30 cellular contexts compared by ENCODE assay signal in the genomic region with DNA sequence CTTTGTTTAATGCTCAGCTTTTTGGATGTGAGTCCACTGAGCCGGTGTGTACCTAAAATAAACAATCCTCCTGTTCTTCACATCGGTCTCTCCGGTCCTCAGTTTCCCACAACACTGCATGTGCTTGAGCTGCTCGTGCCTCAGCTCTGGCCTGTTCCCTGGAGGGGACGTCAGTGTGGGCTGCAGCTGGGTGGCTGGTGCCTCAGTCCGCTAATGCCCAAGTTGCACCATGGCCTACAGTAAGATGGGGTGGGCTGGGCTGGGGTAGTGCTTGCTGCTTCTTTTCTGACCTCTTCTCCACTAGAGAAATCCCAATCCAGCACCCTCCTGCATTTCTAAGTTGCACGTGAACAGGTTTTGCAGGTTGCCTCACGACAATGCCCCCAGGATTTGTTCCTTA. TPM values are rescaled to one million over a fixed set of nuclear protein-coding genes. Genes with fewer than 3 reads are reported as not detected.
"Had no signal": no experiment of that assay in that cellular context is flagged by ENCODE, and none has a peak within 500 bp of the region (broad histone marks: within the 10 kb centered on the region; RNA-seq: fewer than 3 reads in every experiment).

No MANE protein-coding gene starts in this region.

- H3K4me3 ChIP-seq: dorsolateral prefrontal cortex, mucosa of descending colon, sigmoid colon, thoracic aorta, vagina had no signal

- DNase-seq: activated CD4-positive, alpha-beta T cell treated with anti-CD3 and anti-CD28 coated beads for 36 hours; activated CD4-positive, CD25-positive, alpha-beta regulatory T cell; activated CD8-positive, alpha-beta memory T cell treated with anti-CD3 and anti-CD28 coated beads, Interleukin-2, amount 10 ng/mL, durations not matched to agents 7 days and 5 days; activated CD8-positive, alpha-beta T cell treated with anti-CD3 and anti-CD28 coated beads, Interleukin-2, amount 10 ng/mL, durations not matched to agents 7 days and 5 days; activated T-cell treated with anti-CD3 and anti-CD28 coated beads, Interleukin-2, amount 50 U/mL, for 48 hours; anterior cingulate cortex; cerebellar nuclear complex; dorsolateral prefrontal cortex; effector memory CD4-positive, alpha-beta T cell; foreskin keratinocyte; left colon; mesendoderm; mucosa of descending colon; sigmoid colon; small intestine; stimulated activated naive CD8-positive, alpha-beta T cell treated with anti-CD3 and anti-CD28 coated beads, Interleukin-15, Interleukin-2, amounts not matched to agents 100 U/mL and 50 U/mL, for 24 hours; trophoblast cell had no signal

- H3K36me3 Mint-ChIP-seq: activated CD8-positive, alpha-beta memory T cell treated with anti-CD3 and anti-CD28 coated beads, Interleukin-2, amount 10 ng/mL, durations not matched to agents 7 days and 5 days; activated naive CD4-positive, alpha-beta T cell treated with anti-CD3 and anti-CD28 coated beads, Interleukin-2, amount 50 U/mL, for 72 hours; natural killer cell treated with Interleukin-12 subunit alpha and Interleukin-12 subunit beta and Interleukin-15 and Interleukin-18, amount 100 ng/mL, for 72 hours had no signal

- H3K4me3 Mint-ChIP-seq: activated CD4-positive, alpha-beta T cell treated with anti-CD3 and anti-CD28 coated beads for 36 hours; activated CD8-positive, alpha-beta memory T cell treated with anti-CD3 and anti-CD28 coated beads, Interleukin-2, amount 10 ng/mL, durations not matched to agents 7 days and 5 days; activated CD8-positive, alpha-beta T cell treated with anti-CD3 and anti-CD28 coated beads, Interleukin-2, amount 10 ng/mL, durations not matched to agents 7 days and 5 days; natural killer cell treated with Interleukin-12 subunit alpha and Interleukin-12 subunit beta and Interleukin-15 and Interleukin-18, amount 100 ng/mL, for 72 hours had no signal

- H3K27ac ChIP-seq: dorsolateral prefrontal cortex, foreskin keratinocyte, sigmoid colon, thoracic aorta, vagina had no signal

- H3K9me3 ChIP-seq: mucosa of descending colon, sigmoid colon, thoracic aorta, vagina had no signal

- H3K27me3 ChIP-seq: vagina had no signal

- H3K27ac Mint-ChIP-seq: activated CD4-positive, alpha-beta T cell treated with anti-CD3 and anti-CD28 coated beads for 36 hours; activated CD8-positive, alpha-beta memory T cell treated with anti-CD3 and anti-CD28 coated beads, Interleukin-2, amount 10 ng/mL, durations not matched to agents 7 days and 5 days; activated CD8-positive, alpha-beta T cell treated with anti-CD3 and anti-CD28 coated beads, Interleukin-2, amount 10 ng/mL, durations not matched to agents 7 days and 5 days; activated naive CD4-positive, alpha-beta T cell treated with anti-CD3 and anti-CD28 coated beads, Interleukin-2, amount 50 U/mL, for 72 hours; activated T-helper 2 cell treated with anti-CD3 and anti-CD28 coated beads, Interferon-gamma antibody, Interleukin-2, Interleukin-4, amounts not matched to agents 10 μg/mL and 5 μg/mL and 100 μg/mL, durations not matched to agents 14 hours and 24 hours and 36 hours; natural killer cell treated with Interleukin-12 subunit alpha and Interleukin-12 subunit beta and Interleukin-15 and Interleukin-18, amount 100 ng/mL, for 72 hours had no signal

- H3K4me1 Mint-ChIP-seq: activated CD4-positive, alpha-beta T cell treated with anti-CD3 and anti-CD28 coated beads for 36 hours; activated CD8-positive, alpha-beta memory T cell treated with anti-CD3 and anti-CD28 coated beads, Interleukin-2, amount 10 ng/mL, durations not matched to agents 7 days and 5 days had no signal

- H3K4me1 ChIP-seq: foreskin keratinocyte, sigmoid colon, vagina had no signal

- ATAC-seq: activated CD4-positive, alpha-beta T cell treated with anti-CD3 and anti-CD28 coated beads for 36 hours; activated CD8-positive, alpha-beta memory T cell treated with anti-CD3 and anti-CD28 coated beads, Interleukin-2, amount 10 ng/mL, durations not matched to agents 7 days and 5 days; activated CD8-positive, alpha-beta T cell treated with anti-CD3 and anti-CD28 coated beads, Interleukin-2, amount 10 ng/mL, durations not matched to agents 7 days and 5 days; activated naive CD4-positive, alpha-beta T cell treated with anti-CD3 and anti-CD28 coated beads, Interleukin-2, amount 50 U/mL, for 72 hours; esophagus mucosa; foreskin keratinocyte; left colon; mucosa of descending colon; natural killer cell treated with Interleukin-12 subunit alpha and Interleukin-12 subunit beta and Interleukin-15 and Interleukin-18, amount 100 ng/mL, for 72 hours; stimulated activated naive CD8-positive, alpha-beta T cell treated with anti-CD3 and anti-CD28 coated beads, Interleukin-15, Interleukin-2, amounts not matched to agents 100 U/mL and 50 U/mL, for 24 hours had no signal

- H3K36me3 ChIP-seq: sigmoid colon, thoracic aorta, vagina had no signal

- H3K9me3 Mint-ChIP-seq: activated naive CD4-positive, alpha-beta T cell treated with anti-CD3 and anti-CD28 coated beads, Interleukin-2, amount 50 U/mL, for 72 hours; activated T-helper 2 cell treated with anti-CD3 and anti-CD28 coated beads, Interferon-gamma antibody, Interleukin-2, Interleukin-4, amounts not matched to agents 10 μg/mL and 5 μg/mL and 100 μg/mL, durations not matched to agents 14 hours and 24 hours and 36 hours; natural killer cell treated with Interleukin-12 subunit alpha and Interleukin-12 subunit beta and Interleukin-15 and Interleukin-18, amount 100 ng/mL, for 72 hours had no signal

RNA-seq across cellular contexts. Expression of gene BTNL9, which starts 0.6 kb away (rescaled TPM):
- total RNA-seq: activated CD8-positive, alpha-beta memory T cell treated with anti-CD3 and anti-CD28 coated beads, Interleukin-2, amount 10 ng/mL, durations not matched to agents 7 days and 5 days; activated CD8-positive, alpha-beta T cell treated with anti-CD3 and anti-CD28 coated beads, Interleukin-2, amount 10 ng/mL, durations not matched to agents 7 days and 5 days; activated T-helper 2 cell treated with anti-CD3 and anti-CD28 coated beads, Interferon-gamma antibody, Interleukin-2, Interleukin-4, amounts not matched to agents 10 μg/mL and 5 μg/mL and 100 μg/mL, durations not matched to agents 14 hours and 24 hours and 36 hours; myocyte; natural killer cell treated with Interleukin-12 subunit alpha and Interleukin-12 subunit beta and Interleukin-15 and Interleukin-18, amount 100 ng/mL, for 72 hours; osteoblast; renal cortical epithelial cell; T-helper 1 cell treated with Interleukin-12 subunit alpha and Interleukin-12 subunit beta and Interleukin-4 antibody, amounts not matched to agents 30 ng/mL and 1 ng/mL, for 36 hours had no signal

RNA-seq across cellular contexts. Expression of gene BTNL3, which starts 50.8 kb away (rescaled TPM):
- total RNA-seq: activated CD4-positive, alpha-beta T cell treated with anti-CD3 and anti-CD28 coated beads for 36 hours; activated CD8-positive, alpha-beta memory T cell treated with anti-CD3 and anti-CD28 coated beads, Interleukin-2, amount 10 ng/mL, durations not matched to agents 7 days and 5 days; activated CD8-positive, alpha-beta T cell treated with anti-CD3 and anti-CD28 coated beads, Interleukin-2, amount 10 ng/mL, durations not matched to agents 7 days and 5 days; activated naive CD4-positive, alpha-beta T cell treated with anti-CD3 and anti-CD28 coated beads, Interleukin-2, amount 50 U/mL, for 72 hours; activated T-helper 2 cell treated with anti-CD3 and anti-CD28 coated beads, Interferon-gamma antibody, Interleukin-2, Interleukin-4, amounts not matched to agents 10 μg/mL and 5 μg/mL and 100 μg/mL, durations not matched to agents 14 hours and 24 hours and 36 hours; endothelial cell of umbilical vein; esophagus mucosa; foreskin keratinocyte; glomerular endothelial cell; myocyte; natural killer cell treated with Interleukin-12 subunit alpha and Interleukin-12 subunit beta and Interleukin-15 and Interleukin-18, amount 100 ng/mL, for 72 hours; osteoblast; posterior vena cava; renal cortical epithelial cell; T-helper 1 cell treated with Interleukin-12 subunit alpha and Interleukin-12 subunit beta and Interleukin-4 antibody, amounts not matched to agents 30 ng/mL and 1 ng/mL, for 36 hours; thoracic aorta; vagina had no signal
- polyA plus RNA-seq: endothelial cell of umbilical vein, foreskin keratinocyte had no signal
